ENCODE assay signal across 19 cellular contexts in genomic region chr9:4859035-4859434, GRCh38.
DNase-seq lines count a peak whose midpoint lies in the region; ATAC-seq, FAIRE-seq and TF ChIP-seq lines count a peak whose summit lies in the region.
"Had no signal": no experiment of that assay in that cellular context is flagged by ENCODE, and none has a peak within 500 bp of the region (broad histone marks: within the 10 kb centered on the region; RNA-seq: fewer than 3 reads in every experiment).

No MANE protein-coding gene starts in this region.

- no peak overlapping the region for H3K27ac ChIP-seq in right lobe of liver
- H3K27ac ChIP-seq in HepG2 (ENCODE audit: extremely low read length, insufficient read depth, low read length) = no peak overlapping the region
- peak overlapping the region; percentile 81 to 82 for H3K27ac ChIP-seq in tibial artery
- H3K27ac ChIP-seq: C4-2B, GM23248, HL-60 had no signal

- TF ChIP-seq POLR2A in right lobe of liver (IDR thresholded peaks at IDR 0.05) (no peak), HepG2 (IDR thresholded peaks at IDR 0.05; ENCODE audit: insufficient read depth in 1 of 2, low read depth in 2 of 2, low read length in 2 of 2) (no peak)

- no peak for FAIRE-seq in HepG2 (lab: Jason Lieb, UNC)
- FAIRE-seq: HTR-8/SVneo had no signal

- WGBS in right lobe of liver (ENCODE audit: insufficient coverage, low coverage, low lambda C conversion rate, missing lambda C conversion rate) = 46% methylated on average over 4 of the region's 6 CpGs
- WGBS in HepG2 (ENCODE audit: low lambda C conversion rate) = 82% methylated on average over 4 of the region's 6 CpGs

- H3K4me2 ChIP-seq in HepG2 (ENCODE audit: low read depth, low read length) = no peak overlapping the region

- DNase-seq in right lobe of liver (peak in 1 of 3 donors; percentile 31), HepG2 (ENCODE audit: low spot score) (no peak), NCI-H2029 (lab: John Stamatoyannopoulos, UW) (peak; percentile 83), NCI-H69 (lab: John Stamatoyannopoulos, UW) (peak; percentile 61), tibial artery (no peak), medulla oblongata (ENCODE audit: extremely low spot score) (no peak), mucosa of descending colon (no peak)
- DNase-seq in activated CD4-positive, alpha-beta T cell treated with anti-CD3 and anti-CD28 coated beads for 4 hours = no peak
- DNase-seq: DMS79, GM23248, HCEC 1CT, NCI-H1436 treated with DMSO at 0.1 percent for 48 hours, NCI-H446 treated with DMSO at 0.1 percent for 48 hours, T-helper 1 cell, T1000 had no signal

- H3K9ac ChIP-seq in HepG2 (ENCODE audit: insufficient read depth, low read depth, low read length) = no peak overlapping the region
- H3K9ac ChIP-seq: GM23248 had no signal

- in situ Hi-C loops in HepG2 (cut with HindIII; ENCODE audit: extremely low pct_ligation_motif_present, low pct_unique_long_range_greater_than_20kb) = no loop called here

- H2AFZ ChIP-seq in HepG2 (ENCODE audit: low read length) = no peak overlapping the region
- H2AFZ ChIP-seq: GM23248 had no signal

- TF ChIP-seq RAD21 in HepG2 (CRISPR knock-in tag; IDR thresholded peaks at IDR 0.05) = no peak

- H3K36me3 ChIP-seq in right lobe of liver (peaks cover 0 to 36% (median 14%) of the 10 kb centered on the region in 4 donors), HepG2 (replicated peaks in 1 of 2; ENCODE audit: control insufficient read depth in 1 of 2, insufficient read depth in 2 of 2, low read length in 2 of 2) (peaks cover 10 to 45% of the 10 kb centered on the region in 2 experiments), tibial artery (peaks cover 17 to 38% (median 33%) of the 10 kb centered on the region in 3 donors), mucosa of descending colon (ENCODE audit: low read depth) (no peaks in the 10 kb centered on the region)

- BruUV-seq in HepG2 (replicated peaks; lab: Mats Ljungman, UMichigan) = no TSS peak

- H3K9me3 ChIP-seq in right lobe of liver (no peaks in the 10 kb centered on the region), HepG2 (ENCODE audit: low read length) (no peaks in the 10 kb centered on the region), tibial artery (no peaks in the 10 kb centered on the region), mucosa of descending colon (no peaks in the 10 kb centered on the region)

- H3K27me3 ChIP-seq in right lobe of liver (no peaks in the 10 kb centered on the region), HepG2 (ENCODE audit: control insufficient read depth in 1 of 2, insufficient read depth in 2 of 2, low read length in 2 of 2) (no peaks in the 10 kb centered on the region), tibial artery (no peaks in the 10 kb centered on the region)

- CTCF ChIA-PET in HepG2 (lab: Yijun Ruan, JAX; ENCODE audit: low intra/inter-chr PET ratio, low total read pairs) = no interaction called here

- no peaks in the 10 kb centered on the region for H3K79me2 ChIP-seq in HepG2 (ENCODE audit: insufficient read depth, low read length)

- H4K20me1 ChIP-seq in HepG2 (ENCODE audit: insufficient read depth, low read length) = no peaks in the 10 kb centered on the region

- ATAC-seq in right lobe of liver = peak; percentile 9 to 71 (median 21)
- ATAC-seq in HepG2 = no peak
- no peak for ATAC-seq in mucosa of descending colon
- ATAC-seq: SK-N-SH treated with all-trans-retinoic acid at 6 μM for 48 hours had no signal

- POLR2A ChIA-PET in HepG2 (lab: Yijun Ruan, JAX) = no interaction called here

- intact Hi-C loops in right lobe of liver (cut with DNase I) = no loop called here
- intact Hi-C loops in HepG2 (cut with micrococcal nuclease; ENCODE audit: unreplicated experiment) = no loop called here
- intact Hi-C loops in tibial artery (cut with DNase I; ENCODE audit: low total_unique reads) = loop anchor here (5.0 kb wide), 1 partner anchor 128 kb away; the partner anchor contains the start of gene JAK2
- intact Hi-C loops in mucosa of descending colon (cut with DNase I, micrococcal nuclease) = no loop called here

- H3K4me3 ChIP-seq in right lobe of liver (no peak overlapping the region), HepG2 (replicated peaks in 1 of 3; ENCODE audit: insufficient read depth in 1 of 3, low read depth in 2 of 3, low read length in 3 of 3) (no peak overlapping the region), tibial artery (no peak overlapping the region), mucosa of descending colon (no peak overlapping the region)
- H3K4me3 ChIP-seq: GM23248 had no signal

- H3K4me1 ChIP-seq in right lobe of liver (peaks cover 0 to 18% (median 6%) of the 10 kb centered on the region in 4 donors), HepG2 (ENCODE audit: insufficient read depth, low read length) (peaks cover 29% of the 10 kb centered on the region), tibial artery (peaks cover 0 to 89% (median 62%) of the 10 kb centered on the region in 4 donors), mucosa of descending colon (ENCODE audit: low read depth) (no peaks in the 10 kb centered on the region)

- no peak for TF ChIP-seq CTCF in right lobe of liver (IDR thresholded peaks at IDR 0.05)
- no peak for TF ChIP-seq CTCF in HepG2 (CRISPR knock-in tag; IDR thresholded peaks at IDR 0.05)
- TF ChIP-seq CTCF in tibial artery (IDR thresholded peaks at IDR 0.05) = no peak
- TF ChIP-seq CTCF in mucosa of descending colon (IDR thresholded peaks at IDR 0.05) = no peak

- no peak for TF ChIP-seq EP300 in HepG2 (IDR thresholded peaks at IDR 0.05; ENCODE audit: low read depth in 2 of 2, low read length in 2 of 2)
- no peak for TF ChIP-seq EP300 in HepG2 (CRISPR knock-in tag; IDR thresholded peaks at IDR 0.05; ENCODE audit: borderline replicate concordance)

TF ChIP-seq in HepG2, 621 proteins besides CTCF, POLR2A, EP300 and RAD21:
- no peak for TF ChIP-seq ZNF530 (CRISPR knock-in tag; IDR thresholded peaks at IDR 0.05; ENCODE audit: low read depth)
- TF ChIP-seq, protein P1, sequence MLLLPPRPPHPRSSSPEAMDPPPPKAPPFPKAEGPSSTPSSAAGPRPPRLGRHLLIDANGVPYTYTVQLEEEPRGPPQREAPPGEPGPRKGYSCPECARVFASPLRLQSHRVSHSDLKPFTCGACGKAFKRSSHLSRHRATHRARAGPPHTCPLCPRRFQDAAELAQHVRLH (CRISPR knock-in tag; IDR thresholded peaks at IDR 0.05; ENCODE audit: borderline replicate concordance, low read depth) = no peak

Comparison
In these comparisons a context has a peak if more than half of its experiments do, and no peak if none do; other contexts are left out.
1. ATAC-seq: peak in right lobe of liver (4 of 4); none in HepG2 (single experiment) and mucosa of descending colon (single experiment).
2. DNase-seq: peak in NCI-H2029 (single experiment) and NCI-H69 (single experiment); none in HepG2 (single experiment), tibial artery (0 of 2), medulla oblongata (single experiment), mucosa of descending colon (0 of 3) and activated CD4-positive, alpha-beta T cell treated with anti-CD3 and anti-CD28 coated beads for 4 hours (0 of 2).
3. H3K27ac ChIP-seq: peak in tibial artery (2 of 2); none in right lobe of liver (0 of 3) and HepG2 (single experiment).